In the genomic region with DNA sequence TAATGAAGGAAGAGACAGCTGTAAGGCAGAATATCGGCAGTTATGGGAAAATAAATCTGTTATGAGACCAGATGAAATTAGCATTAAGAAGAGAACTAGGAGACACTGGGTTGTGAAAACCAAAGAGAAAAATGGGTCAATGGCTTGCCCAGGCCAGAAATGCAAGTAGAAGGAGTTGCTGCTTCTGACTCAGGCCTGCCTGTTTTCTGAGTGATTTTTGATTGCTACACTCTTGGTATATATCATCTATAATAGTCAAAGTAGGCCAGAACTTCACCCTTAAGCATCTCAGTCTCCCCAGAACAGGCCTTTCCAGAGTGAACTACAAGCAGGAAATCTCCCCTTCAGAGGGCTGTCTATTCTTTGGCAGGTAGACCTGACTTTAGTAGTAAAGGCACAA, we compare ENCODE assay signal across 21 cellular contexts.
"Had no signal": no experiment of that assay in that cellular context is flagged by ENCODE, and none has a peak within 500 bp of the region (broad histone marks: within the 10 kb centered on the region; RNA-seq: fewer than 3 reads in every experiment).

No MANE protein-coding gene starts in this region.

- H3K4me1 Mint-ChIP-seq: activated B cell treated with CpG ODN at 0.5 μM for 24 hours; stimulated activated memory B cell treated with anti-CD40 and anti-IgM and Interleukin-4, amounts not matched to agents 10 μg/mL and 1 μg/mL and 100 μg/mL, for 72 hours had no signal

- H3K27me3 ChIP-seq: ovary, spleen, thyroid gland had no signal

- H3K4me3 ChIP-seq: ovary, spleen, thyroid gland had no signal

- H3K4me3 Mint-ChIP-seq: activated B cell treated with CpG ODN at 0.5 μM for 24 hours; activated CD8-positive, alpha-beta T cell treated with anti-CD3 and anti-CD28 coated beads, Interleukin-2, amount 10 ng/mL, durations not matched to agents 7 days and 5 days; activated T-cell treated with anti-CD3 and anti-CD28 coated beads, Interleukin-2, amount 50 U/mL, for 72 hours; dendritic cell treated with granulocyte-macrophage colony-stimulating factor and Interleukin-4, amounts not matched to agents 40 ng/mL and 50 ng/mL, for 4 days; stimulated activated memory B cell treated with anti-CD40 and anti-IgM and Interleukin-4, amounts not matched to agents 10 μg/mL and 1 μg/mL and 100 μg/mL, for 72 hours had no signal

- H3K9me3 ChIP-seq: ovary, spleen, thyroid gland had no signal

- H3K36me3 Mint-ChIP-seq: activated naive CD4-positive, alpha-beta T cell treated with anti-CD3 and anti-CD28 coated beads, Interleukin-2, amount 50 U/mL, for 72 hours; stimulated activated memory B cell treated with anti-CD40 and anti-IgM and Interleukin-4, amounts not matched to agents 10 μg/mL and 1 μg/mL and 100 μg/mL, for 72 hours had no signal

- H3K27ac ChIP-seq: ovary, spleen, thyroid gland had no signal

- H3K4me1 ChIP-seq: spleen had no signal

- H3K27ac Mint-ChIP-seq: activated B cell treated with CpG ODN at 0.5 μM for 24 hours; activated CD8-positive, alpha-beta T cell treated with anti-CD3 and anti-CD28 coated beads, Interleukin-2, amount 10 ng/mL, durations not matched to agents 7 days and 5 days; activated naive CD4-positive, alpha-beta T cell treated with anti-CD3 and anti-CD28 coated beads, Interleukin-2, amount 50 U/mL, for 72 hours; dendritic cell treated with granulocyte-macrophage colony-stimulating factor and Interleukin-4, amounts not matched to agents 40 ng/mL and 50 ng/mL, for 4 days; stimulated activated memory B cell treated with anti-CD40 and anti-IgM and Interleukin-4, amounts not matched to agents 10 μg/mL and 1 μg/mL and 100 μg/mL, for 72 hours had no signal

- H3K36me3 ChIP-seq: ovary, thyroid gland had no signal

- H3K27me3 Mint-ChIP-seq: activated B cell treated with CpG ODN at 0.5 μM for 24 hours; dendritic cell treated with granulocyte-macrophage colony-stimulating factor and Interleukin-4, amounts not matched to agents 40 ng/mL and 50 ng/mL, for 4 days; stimulated activated memory B cell treated with anti-CD40 and anti-IgM and Interleukin-4, amounts not matched to agents 10 μg/mL and 1 μg/mL and 100 μg/mL, for 72 hours had no signal

- DNase-seq: activated B cell treated with CpG ODN at 0.5 μM for 24 hours; activated CD4-positive, alpha-beta T cell treated with anti-CD3 and anti-CD28 coated beads for 48 hours; activated CD8-positive, alpha-beta memory T cell treated with anti-CD3 and anti-CD28 coated beads, Interleukin-2, amount 50 U/mL, for 4 hours; activated CD8-positive, alpha-beta T cell treated with anti-CD3 and anti-CD28 coated beads, Interleukin-2, amount 10 ng/mL, durations not matched to agents 7 days and 5 days; activated gamma-delta T cell; activated T-cell treated with anti-CD3 and anti-CD28 coated beads, Interleukin-2, amount 50 U/mL, for 72 hours; amygdala; cerebellar nuclear complex; effector memory CD4-positive, alpha-beta T cell; left ventricle myocardium superior; mesenchymal stem cell; ovary; spleen; stimulated activated CD4-positive, alpha-beta T cell treated with anti-CD3 and anti-CD28 coated beads, Interleukin-2, amount 100 ng/mL, for 24 hours; T-helper 2 cell; thyroid gland had no signal

- ATAC-seq: activated CD8-positive, alpha-beta T cell treated with anti-CD3 and anti-CD28 coated beads, Interleukin-2, amount 10 ng/mL, durations not matched to agents 7 days and 5 days; activated naive CD4-positive, alpha-beta T cell treated with anti-CD3 and anti-CD28 coated beads, Interleukin-2, amount 50 U/mL, for 72 hours; activated T-cell treated with anti-CD3 and anti-CD28 coated beads, Interleukin-2, amount 50 U/mL, for 72 hours; left ventricle myocardium superior; sciatic nerve; stimulated activated memory B cell treated with anti-CD40 and anti-IgM and Interleukin-4, amounts not matched to agents 10 μg/mL and 1 μg/mL and 100 μg/mL, for 72 hours had no signal

- H3K9me3 Mint-ChIP-seq: activated B cell treated with CpG ODN at 0.5 μM for 24 hours; activated naive CD4-positive, alpha-beta T cell treated with anti-CD3 and anti-CD28 coated beads, Interleukin-2, amount 50 U/mL, for 72 hours; activated T-cell treated with anti-CD3 and anti-CD28 coated beads, Interleukin-2, amount 50 U/mL, for 72 hours; dendritic cell treated with granulocyte-macrophage colony-stimulating factor and Interleukin-4, amounts not matched to agents 40 ng/mL and 50 ng/mL, for 4 days; neural crest cell; stimulated activated memory B cell treated with anti-CD40 and anti-IgM and Interleukin-4, amounts not matched to agents 10 μg/mL and 1 μg/mL and 100 μg/mL, for 72 hours had no signal
